Comparison of ENCODE assay signal across 14 cellular contexts in the genomic region with DNA sequence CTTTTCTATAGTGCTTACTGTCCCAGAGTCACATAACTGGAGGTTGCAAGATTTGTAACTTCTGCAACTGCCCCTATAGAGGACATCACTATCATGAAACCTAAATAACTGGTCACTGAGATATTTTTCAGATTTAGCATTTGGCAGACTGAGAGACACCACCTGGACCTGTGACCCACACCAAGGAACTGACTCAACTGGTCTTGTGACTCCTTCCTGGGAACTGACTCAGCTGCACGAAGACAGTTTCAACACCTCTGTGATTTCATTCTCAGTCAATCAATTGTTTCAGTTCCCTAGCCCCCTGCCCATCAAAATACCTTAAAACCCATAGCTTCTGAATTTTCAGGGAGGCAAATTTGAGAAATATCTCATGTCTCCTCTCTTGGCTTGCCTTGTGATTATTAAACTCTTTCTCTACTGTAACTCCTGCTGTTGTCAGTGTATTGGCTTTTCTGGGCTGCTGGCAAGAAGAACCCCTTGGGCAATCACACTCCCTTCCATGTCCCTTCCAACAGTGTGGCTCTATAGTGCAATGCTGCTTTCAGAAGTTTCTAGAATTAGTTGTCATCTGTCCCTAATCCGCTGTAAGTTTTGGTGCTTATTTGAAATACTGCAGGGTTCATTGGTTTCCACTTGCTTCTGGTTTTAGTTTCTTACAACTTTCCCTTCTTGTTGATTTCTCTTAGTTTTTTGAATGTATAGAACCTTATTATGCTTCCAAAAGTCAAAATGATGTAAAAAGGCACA.
A peak's percentile ranks its signal among the peaks of the same experiment; 100 is the strongest.
DNase-seq lines count a peak whose midpoint lies in the region; ATAC-seq and TF ChIP-seq lines count a peak whose summit lies in the region.
"Had no signal": no experiment of that assay in that cellular context is flagged by ENCODE, and none has a peak within 500 bp of the region (broad histone marks: within the 10 kb centered on the region; RNA-seq: fewer than 3 reads in every experiment).

No MANE protein-coding gene starts in this region.

- H3K9ac ChIP-seq in mammary epithelial cell (ENCODE audit: insufficient read depth, low read length): no peak overlapping the region
- H3K9ac ChIP-seq: BLaER1 treated with 17β-estradiol and CSF1 and Interleukin-3, amounts not matched to agents 10 nM and 100 nM had no signal

- H3K27me3 ChIP-seq in mammary epithelial cell (ENCODE audit: insufficient read depth, low read length) (no peaks in the 10 kb centered on the region), heart left ventricle (no peaks in the 10 kb centered on the region)
- H3K27me3 ChIP-seq: brain microvascular endothelial cell, SJSA1 had no signal

- H2AFZ ChIP-seq in mammary epithelial cell (ENCODE audit: low read depth, low read length) (peak overlapping the region; percentile 20), OCI-LY7 (ENCODE audit: low read length) (no peak overlapping the region)

- no peak for TF ChIP-seq POLR2A in heart left ventricle (IDR thresholded peaks at IDR 0.05)

- dilution Hi-C loops in mammary epithelial cell (cut with HindIII; ENCODE audit: low sequenced_read_pairs): no loop called here

- TF ChIP-seq CTCF in mammary epithelial cell (conservative IDR thresholded peaks at IDR 0.05 in 1 of 2, IDR thresholded peaks at IDR 0.05 in 1 of 2; ENCODE audit: extremely low read depth in 1 of 2, insufficient read depth in 1 of 2, low read depth in 1 of 2, low read length in 2 of 2): no peak
- TF ChIP-seq CTCF in OCI-LY7 (conservative IDR thresholded peaks at IDR 0.05; ENCODE audit: low read length): no peak
- TF ChIP-seq CTCF in heart left ventricle (IDR thresholded peaks at IDR 0.05): no peak

- intact Hi-C loops in mammary epithelial cell (cut with micrococcal nuclease): no loop called here
- intact Hi-C loops in OCI-LY7 (cut with micrococcal nuclease; ENCODE audit: unreplicated experiment): no loop called here
- intact Hi-C loops in heart left ventricle (cut with DNase I): no loop called here

- H3K79me2 ChIP-seq in mammary epithelial cell (ENCODE audit: insufficient read depth, low read length) (no peaks in the 10 kb centered on the region), OCI-LY7 (ENCODE audit: insufficient read depth, low read depth, low read length) (no peaks in the 10 kb centered on the region)

- CTCF ChIA-PET in mammary epithelial cell (lab: Charles Lee; ENCODE audit: low non-redundant PET) (no interaction called here), OCI-LY7 (lab: Charles Lee; ENCODE audit: unreplicated experiment) (no interaction called here)

- no peaks in the 10 kb centered on the region for H4K20me1 ChIP-seq in mammary epithelial cell (ENCODE audit: insufficient read depth, low read length)
- H4K20me1 ChIP-seq in OCI-LY7 (ENCODE audit: insufficient read depth, low read length): no peaks in the 10 kb centered on the region
- H4K20me1 ChIP-seq: BLaER1 treated with 17β-estradiol and CSF1 and Interleukin-3, amounts not matched to agents 10 nM and 100 nM had no signal

- no TSS peak for BruUV-seq in mammary epithelial cell (replicated peaks; lab: Mats Ljungman, UMichigan)
- BruUV-seq in OCI-LY7 (replicated peaks; lab: Mats Ljungman, UMichigan): no TSS peak

- in situ Hi-C loops in mammary epithelial cell (cut with MboI; ENCODE audit: low sequenced_read_pairs in 2 of 2): no loop called here

- H3K4me3 ChIP-seq in mammary epithelial cell (replicated peaks in 1 of 3; ENCODE audit: insufficient read depth in 1 of 3, low read depth in 2 of 3, low read length in 3 of 3): no peak overlapping the region
- H3K4me3 ChIP-seq in OCI-LY7 (ENCODE audit: low read depth, low read length, poor library complexity, severe bottlenecking): no peak overlapping the region
- no peak overlapping the region for H3K4me3 ChIP-seq in heart left ventricle
- H3K4me3 ChIP-seq: BLaER1 treated with 17β-estradiol and CSF1 and Interleukin-3, amounts not matched to agents 10 nM and 100 nM; SJSA1 had no signal

- H3K4me2 ChIP-seq in mammary epithelial cell (ENCODE audit: insufficient read depth, low read depth, low read length) (peak overlapping the region; percentile 37), OCI-LY7 (ENCODE audit: low read length) (no peak overlapping the region)

- POLR2A ChIA-PET in OCI-LY7 (lab: Charles Lee): interaction anchor here (0.5 kb wide), 1 partner anchor 218 kb away, joined by 4 read pairs; no protein-coding TSS in a partner anchor

- 50% methylated on average over 2 of the region's 2 CpGs for WGBS in mammary epithelial cell (ENCODE audit: low coverage, missing lambda C conversion rate)
- WGBS in heart left ventricle, 4 donors: 75 to 85% (median 81%) methylated on average over 2 of the region's 2 CpGs

- H3K9me2 ChIP-seq in OCI-LY7 (ENCODE audit: insufficient read depth, low read length): no peaks in the 10 kb centered on the region

- peak; percentile 74 for ATAC-seq in GM18499 (IDR thresholded peaks at IDR 0.05; ENCODE audit: insufficient read depth, unreplicated experiment)
- ATAC-seq in GM21447 (IDR thresholded peaks at IDR 0.05; ENCODE audit: unreplicated experiment): peak; percentile 61
- peak; percentile 96 for ATAC-seq in HG03342 (IDR thresholded peaks at IDR 0.05; ENCODE audit: unreplicated experiment)
- ATAC-seq in heart left ventricle: no peak

- H3K9me3 ChIP-seq in mammary epithelial cell (replicated peaks; ENCODE audit: insufficient read depth, low read length): no peaks in the 10 kb centered on the region
- no peaks in the 10 kb centered on the region for H3K9me3 ChIP-seq in OCI-LY7 (ENCODE audit: low read length)
- H3K9me3 ChIP-seq in heart left ventricle: no peaks in the 10 kb centered on the region
- H3K9me3 ChIP-seq: SJSA1 had no signal

- H3K4me1 ChIP-seq in mammary epithelial cell (ENCODE audit: insufficient read depth, low read length) (peaks cover 29% of the 10 kb centered on the region), OCI-LY7 (ENCODE audit: insufficient read depth, low read length, poor library complexity, severe bottlenecking) (no peaks in the 10 kb centered on the region), heart left ventricle (no peaks in the 10 kb centered on the region)
- H3K4me1 ChIP-seq: SJSA1 had no signal

- H3K36me3 ChIP-seq in mammary epithelial cell (ENCODE audit: insufficient read depth, low read length): no peaks in the 10 kb centered on the region
- H3K36me3 ChIP-seq in OCI-LY7 (ENCODE audit: insufficient read depth, low read length): no peaks in the 10 kb centered on the region
- no peaks in the 10 kb centered on the region for H3K36me3 ChIP-seq in heart left ventricle
- H3K36me3 ChIP-seq: BLaER1 treated with 17β-estradiol and CSF1 and Interleukin-3, amounts not matched to agents 10 nM and 100 nM; brain microvascular endothelial cell; SJSA1 had no signal

- H3K27ac ChIP-seq in mammary epithelial cell (ENCODE audit: insufficient read depth, low read depth, low read length) (peak overlapping the region; percentile 83), OCI-LY7 (ENCODE audit: low read depth, low read length, poor library complexity, severe bottlenecking) (no peak overlapping the region), heart left ventricle (no peak overlapping the region)
- H3K27ac ChIP-seq: BLaER1 treated with 17β-estradiol and CSF1 and Interleukin-3, amounts not matched to agents 10 nM and 100 nM; brain microvascular endothelial cell; SJSA1 had no signal

- DNase-seq in mammary epithelial cell (peak; percentile 90), SK-N-DZ (ENCODE audit: low spot score) (no peak), NOMO-1 treated with DMSO at 0.1 percent for 48 hours (lab: John Stamatoyannopoulos, UW; ENCODE audit: unreplicated experiment) (no peak), OCI-LY7 (ENCODE audit: low spot score) (no peak), heart left ventricle (no peak)
- DNase-seq: activated CD4-positive, CD25-positive, alpha-beta regulatory T cell; brain microvascular endothelial cell; naive B cell; NCI-H446 had no signal

Comparison
In these comparisons a context has a peak if more than half of its experiments do, and no peak if none do; other contexts are left out.
1. ATAC-seq: peak in GM18499 (single experiment), GM21447 (single experiment) and HG03342 (single experiment); none in heart left ventricle (0 of 4).